ENCODE assay signal across 8 cellular contexts in the genomic region with DNA sequence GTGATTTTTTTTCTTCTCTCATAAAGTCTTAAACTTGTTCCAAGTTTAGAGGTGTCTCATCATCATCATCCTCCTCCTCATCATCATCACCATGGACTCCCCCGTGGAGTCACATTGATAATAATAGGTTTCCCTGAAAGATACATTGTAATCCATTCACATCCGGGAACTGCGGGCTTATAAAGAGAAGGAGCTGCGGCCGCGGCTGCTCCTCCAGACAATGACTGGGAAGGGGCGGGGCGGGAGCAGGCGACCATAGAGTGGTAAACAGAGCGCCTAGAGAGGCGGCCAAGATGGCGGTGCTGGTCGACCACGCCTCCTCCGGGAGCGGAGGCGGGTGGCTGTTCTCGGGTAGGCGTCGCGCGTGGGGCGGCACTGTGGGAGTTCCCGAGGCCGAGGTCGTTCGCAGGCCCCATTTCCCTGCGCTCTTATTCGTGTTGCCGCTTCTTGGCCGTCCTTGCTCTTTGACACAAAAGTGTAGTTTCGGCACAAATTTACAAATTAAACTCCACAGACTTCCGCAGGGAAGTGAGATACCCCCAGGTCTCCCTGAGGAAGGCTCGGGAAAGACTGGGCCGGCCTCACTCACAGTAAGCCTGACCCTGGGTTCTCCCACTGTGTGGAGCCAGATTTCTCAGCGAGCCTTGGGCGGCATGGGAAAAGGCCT. TPM values are rescaled to one million over a fixed set of nuclear protein-coding genes. Genes with fewer than 3 reads are reported as not detected.
DNase-seq lines count a peak whose midpoint lies in the region; ATAC-seq and TF ChIP-seq lines count a peak whose summit lies in the region.

No MANE protein-coding gene starts in this region.

- H3K4me1 Mint-ChIP-seq in activated naive CD8-positive, alpha-beta T cell treated with anti-CD3 and anti-CD28 coated beads, Interleukin-2, amount 10 ng/mL, durations not matched to agents 7 days and 5 days: peaks cover 13% of the 10 kb centered on the region

- peaks cover 24% of the 10 kb centered on the region for H3K4me1 ChIP-seq in HAP-1

- DNase-seq in ELF-1 (ENCODE audit: low read depth, low spot score) (peak; percentile 95), HAP-1 (ENCODE audit: low spot score in 2 of 2) (peak; percentile 91 to 98), NAMALWA (ENCODE audit: low spot score) (peak; percentile 96), SK-MEL-5 (ENCODE audit: low read depth, low spot score) (peak; percentile 74), head of caudate nucleus (peak; percentile 85 to 97 (median 93)), omental fat pad (ENCODE audit: low spot score) (peak; percentile 84)
- DNase-seq in activated naive CD8-positive, alpha-beta T cell treated with anti-CD3 and anti-CD28 coated beads, Interleukin-2, amount 10 ng/mL, durations not matched to agents 7 days and 5 days: peak; percentile 84

- peak; percentile 87 for ATAC-seq in activated naive CD8-positive, alpha-beta T cell treated with anti-CD3 and anti-CD28 coated beads, Interleukin-2, amount 10 ng/mL, durations not matched to agents 7 days and 5 days (ENCODE audit: low read depth)
- ATAC-seq in omental fat pad (ENCODE audit: low FRiP score): peak; percentile 95

- no peaks in the 10 kb centered on the region for H3K36me3 Mint-ChIP-seq in activated naive CD8-positive, alpha-beta T cell treated with anti-CD3 and anti-CD28 coated beads, Interleukin-2, amount 10 ng/mL, durations not matched to agents 7 days and 5 days

- peak overlapping the region; percentile 39 for H3K4me3 ChIP-seq in HAP-1

- POLR2A ChIA-PET in activated naive CD8-positive, alpha-beta T cell treated with anti-CD3 and anti-CD28 coated beads, Interleukin-2, amount 10 ng/mL, durations not matched to agents 7 days and 5 days (lab: Charles Lee): no interaction called here

- no peaks in the 10 kb centered on the region for H3K27me3 ChIP-seq in HAP-1 (ENCODE audit: low read depth)

- H3K27ac Mint-ChIP-seq in activated naive CD8-positive, alpha-beta T cell treated with anti-CD3 and anti-CD28 coated beads, Interleukin-2, amount 10 ng/mL, durations not matched to agents 7 days and 5 days: peak overlapping the region; percentile 56

- peak overlapping the region; percentile 79 for H3K4me3 Mint-ChIP-seq in activated naive CD8-positive, alpha-beta T cell treated with anti-CD3 and anti-CD28 coated beads, Interleukin-2, amount 10 ng/mL, durations not matched to agents 7 days and 5 days

- no peaks in the 10 kb centered on the region for H3K9me3 ChIP-seq in HAP-1

- peaks cover 48% of the 10 kb centered on the region for H3K27me3 Mint-ChIP-seq in activated naive CD8-positive, alpha-beta T cell treated with anti-CD3 and anti-CD28 coated beads, Interleukin-2, amount 10 ng/mL, durations not matched to agents 7 days and 5 days

- no peak for TF ChIP-seq CTCF in omental fat pad (IDR thresholded peaks at IDR 0.05)

- in situ Hi-C loops in HAP-1 (cut with MboI; ENCODE audit: low sequenced_read_pairs) (loop anchor here (25.0 kb wide), 1 partner anchor 177 kb away; no protein-coding TSS in a partner anchor), SK-MEL-5 (cut with HindIII; ENCODE audit: low pct_unique_long_range_greater_than_20kb, low sequenced_read_pairs) (no loop called here)

- no peaks in the 10 kb centered on the region for H3K36me3 ChIP-seq in HAP-1 (replicated peaks)

- peak overlapping the region; percentile 88 for H3K27ac ChIP-seq in temporal lobe (ENCODE audit: low read depth, low read length)

- no peaks in the 10 kb centered on the region for H3K9me3 Mint-ChIP-seq in activated naive CD8-positive, alpha-beta T cell treated with anti-CD3 and anti-CD28 coated beads, Interleukin-2, amount 10 ng/mL, durations not matched to agents 7 days and 5 days

- intact Hi-C loops in head of caudate nucleus (cut with DNase I): loop anchor here (5.0 to 10.0 kb wide), 5 partner anchors 167 to 355 kb away; no protein-coding TSS in a partner anchor

RNA-seq across cellular contexts. Expression of a gene that starts 1.8 kb away (rescaled TPM):
- total RNA-seq in SK-MEL-5 (2014; rRNA removed; shearing (Covaris generic)): 0.98 and 1.8 TPM in 2 replicates
- 3.1 and 3.4 TPM in 2 replicates for polyA plus RNA-seq in SK-MEL-5 (2015; cell fraction: cytosol; rRNA removed)
- polyA plus RNA-seq in SK-MEL-5 (2015; cell fraction: nucleus; rRNA removed): 1.3 and 1.7 TPM in 2 replicates
- total RNA-seq in activated naive CD8-positive, alpha-beta T cell treated with anti-CD3 and anti-CD28 coated beads, Interleukin-2, amount 10 ng/mL, durations not matched to agents 7 days and 5 days: 1 to 10 TPM in 1 of 2 experiments, under 1 TPM in 1; 0.75 to 1.4 TPM
- total RNA-seq in omental fat pad: 100 to 1,000 TPM; 113 to 381 (median 141) TPM
- 487 TPM for total RNA-seq in temporal lobe

Comparison
In these comparisons a context has a peak if more than half of its experiments do, and no peak if none do; other contexts are left out.
1. Peak in every context shown above with its lines: DNase-seq, ATAC-seq, H3K4me3 ChIP-seq and H3K27ac ChIP-seq.
2. RNA of a gene that starts 1.8 kb away (total RNA-seq): 487 TPM in temporal lobe (single experiment) and 113 to 381 TPM in omental fat pad; 0.75 to 1.4 TPM in activated naive CD8-positive, alpha-beta T cell treated with anti-CD3 and anti-CD28 coated beads, Interleukin-2, amount 10 ng/mL, durations not matched to agents 7 days and 5 days and 0.98 to 1.8 TPM in SK-MEL-5; every median in the first group is over 10 times any median in the second.